12 cellular contexts compared by ENCODE assay signal in genomic region chr6:11211235-11211634, GRCh38. TPM values are rescaled to one million over a fixed set of nuclear protein-coding genes. Genes with fewer than 3 reads are reported as not detected.
DNase-seq lines count a peak whose midpoint lies in the region; ATAC-seq and TF ChIP-seq lines count a peak whose summit lies in the region.
"Had no signal": no experiment of that assay in that cellular context is flagged by ENCODE, and none has a peak within 500 bp of the region (broad histone marks: within the 10 kb centered on the region; RNA-seq: fewer than 3 reads in every experiment).

No MANE protein-coding gene starts in this region.

- ATAC-seq in heart right ventricle = peak in 3 of 8 donors; percentile 2 to 20 (median 16)
- no peak for ATAC-seq in left ventricle myocardium superior
- no peak for ATAC-seq in upper lobe of right lung

- H3K4me3 ChIP-seq in heart right ventricle (no peak overlapping the region), coronary artery (peak overlapping the region; percentile 7), neural progenitor cell (no peak overlapping the region), upper lobe of right lung (no peak overlapping the region)
- H3K4me3 ChIP-seq: GM23248, MG63, SJCRH30 had no signal

- H3K4me1 ChIP-seq in heart right ventricle = peaks cover 43 to 100% (median 97%) of the 10 kb centered on the region in 9 donors
- peaks cover 38% of the 10 kb centered on the region for H3K4me1 ChIP-seq in neural progenitor cell
- peaks cover 100% of the 10 kb centered on the region for H3K4me1 ChIP-seq in upper lobe of right lung

- H3K36me3 Mint-ChIP-seq in neural progenitor cell = peaks cover 55% of the 10 kb centered on the region

- peak overlapping the region; percentile 2 to 90 (median 81) for H3K27ac ChIP-seq in heart right ventricle
- peak overlapping the region; percentile 79 to 95 for H3K27ac ChIP-seq in coronary artery
- no peak overlapping the region for H3K27ac ChIP-seq in neural progenitor cell
- H3K27ac ChIP-seq in upper lobe of right lung = peak overlapping the region; percentile 68
- H3K27ac ChIP-seq in RWPE1 = no peak overlapping the region
- H3K27ac ChIP-seq: GM23248, SJCRH30 had no signal

- DNase-seq in heart right ventricle (no peak), left ventricle myocardium superior (no peak), coronary artery (ENCODE audit: low spot score) (no peak), neural progenitor cell (ENCODE audit: low spot score) (no peak), upper lobe of right lung (no peak), RWPE1 (ENCODE audit: low spot score) (no peak), activated T-cell treated with anti-CD3 and anti-CD28 coated beads for 4 hours (no peak), SHP77 (lab: John Stamatoyannopoulos, UW) (no peak)
- DNase-seq: GM23248, MG63, NCI-H2081 treated with DMSO at 0.1 percent for 48 hours, SJCRH30 had no signal

- H3K4me1 Mint-ChIP-seq in neural progenitor cell = peaks cover 69% of the 10 kb centered on the region

- H3K9ac ChIP-seq in neural progenitor cell = no peak overlapping the region
- H3K9ac ChIP-seq: GM23248 had no signal

- POLR2A ChIA-PET in RWPE1 (lab: Yijun Ruan, JAX; ENCODE audit: low non-redundant PET) = no interaction called here

- no peak overlapping the region for H3K4me3 Mint-ChIP-seq in neural progenitor cell

- H3K9me3 Mint-ChIP-seq in neural progenitor cell = no peaks in the 10 kb centered on the region

- 54 to 61% methylated on average over 3 of the region's 3 CpGs for WGBS in heart right ventricle, 2 donors

- H3K79me2 ChIP-seq in neural progenitor cell (ENCODE audit: low read depth) = peaks cover 6% of the 10 kb centered on the region

- peak overlapping the region; percentile 23 for H3K4me2 ChIP-seq in neural progenitor cell

- no peaks in the 10 kb centered on the region for H4K20me1 ChIP-seq in neural progenitor cell (ENCODE audit: low read depth)

- CTCF ChIA-PET in RWPE1 (lab: Yijun Ruan, JAX) = interaction anchor here (0.5 kb wide), 1 partner anchor 1108 kb away, joined by 3 read pairs; no protein-coding TSS in a partner anchor

- no peak overlapping the region for H2AFZ ChIP-seq in neural progenitor cell (replicated peaks)
- H2AFZ ChIP-seq: GM23248 had no signal

- no peaks in the 10 kb centered on the region for H3K9me3 ChIP-seq in heart right ventricle
- H3K9me3 ChIP-seq in neural progenitor cell (ENCODE audit: low read depth) = no peaks in the 10 kb centered on the region
- no peaks in the 10 kb centered on the region for H3K9me3 ChIP-seq in upper lobe of right lung
- H3K9me3 ChIP-seq: MG63, SJCRH30 had no signal

- no peak for TF ChIP-seq CTCF in heart right ventricle (IDR thresholded peaks at IDR 0.05)
- no peak for TF ChIP-seq CTCF in coronary artery (IDR thresholded peaks at IDR 0.05)
- TF ChIP-seq CTCF in neural progenitor cell (IDR thresholded peaks at IDR 0.05) = no peak
- TF ChIP-seq CTCF in upper lobe of right lung (IDR thresholded peaks at IDR 0.05) = no peak
- no peak for TF ChIP-seq CTCF in RWPE1 (conservative IDR thresholded peaks at IDR 0.05; ENCODE audit: low read depth)

- H3F3A ChIP-seq in neural progenitor cell (ENCODE audit: low read depth) = no peaks in the 10 kb centered on the region

- intact Hi-C loops in heart right ventricle (cut with DNase I) = loop anchor here in 1 of 10 donors (10.0 kb wide), 1 partner anchor 154 kb away; no protein-coding TSS in a partner anchor
- intact Hi-C loops in left ventricle myocardium superior (cut with micrococcal nuclease) = no loop called here
- intact Hi-C loops in upper lobe of right lung (cut with DNase I) = no loop called here

- no peaks in the 10 kb centered on the region for H3K27me3 ChIP-seq in heart right ventricle
- no peaks in the 10 kb centered on the region for H3K27me3 ChIP-seq in neural progenitor cell
- H3K27me3 ChIP-seq in upper lobe of right lung = no peaks in the 10 kb centered on the region
- H3K27me3 ChIP-seq: MG63, SJCRH30 had no signal

- no peaks in the 10 kb centered on the region for H3K27me3 Mint-ChIP-seq in neural progenitor cell (ENCODE audit: insufficient read depth, low read depth)

- H3K27ac Mint-ChIP-seq in neural progenitor cell = peak overlapping the region; percentile 67

- H3K36me3 ChIP-seq in heart right ventricle = peaks cover 0 to 58% (median 0%) of the 10 kb centered on the region in 9 donors
- no peaks in the 10 kb centered on the region for H3K36me3 ChIP-seq in neural progenitor cell
- H3K36me3 ChIP-seq in upper lobe of right lung = peaks cover 81% of the 10 kb centered on the region
- H3K36me3 ChIP-seq: SJCRH30 had no signal

RNA-seq across cellular contexts. Expression of gene NEDD9, which starts 21.2 kb away (rescaled TPM):
- total RNA-seq in heart right ventricle = 10 to 100 TPM; 10.8 to 34.2 (median 24.6) TPM
- polyA plus RNA-seq in heart right ventricle = 10 to 100 TPM; 18.7 to 19.3 TPM
- total RNA-seq in left ventricle myocardium superior = 31.1 TPM
- 4.9 and 8.2 TPM in 2 replicates for total RNA-seq in neural progenitor cell (ENCODE audit: low replicate concordance)
- total RNA-seq in upper lobe of right lung = 194 TPM

Comparison
In these comparisons a context has a peak if more than half of its experiments do, and no peak if none do; other contexts are left out.
1. H3K27ac ChIP-seq: peak in heart right ventricle (10 of 10), coronary artery (2 of 2) and upper lobe of right lung (single experiment); none in neural progenitor cell (single experiment) and RWPE1 (single experiment).